ENCODE assay signal across 16 cellular contexts in the genomic region with DNA sequence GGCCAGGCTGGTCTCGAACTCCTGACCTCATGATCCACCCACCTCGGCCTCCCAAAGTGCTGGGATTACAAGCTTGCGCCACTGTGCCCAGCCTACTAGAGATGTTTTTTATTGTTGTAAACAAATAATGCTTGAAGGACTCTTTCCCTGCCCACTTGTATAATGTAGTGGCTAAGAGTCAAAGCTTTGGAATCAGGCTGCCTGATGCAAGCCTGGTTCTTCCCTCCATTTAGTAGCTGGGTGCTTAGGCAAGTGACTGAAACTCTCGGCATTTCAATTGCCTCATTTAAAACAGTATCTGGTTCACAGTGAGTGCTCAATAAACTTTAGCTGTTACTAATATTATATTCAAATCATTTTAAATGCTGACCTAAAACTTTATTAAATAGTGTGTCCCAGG.
"Had no signal": no experiment of that assay in that cellular context is flagged by ENCODE, and none has a peak within 500 bp of the region (broad histone marks: within the 10 kb centered on the region; RNA-seq: fewer than 3 reads in every experiment).

No MANE protein-coding gene starts in this region.

- ATAC-seq: activated CD8-positive, alpha-beta T cell treated with anti-CD3 and anti-CD28 coated beads for 36 hours; activated naive CD4-positive, alpha-beta T cell treated with anti-CD3 and anti-CD28 coated beads, Interleukin-2, amount 50 U/mL, for 72 hours; activated T-cell treated with anti-CD3 and anti-CD28 coated beads, Interleukin-2, amount 50 U/mL, for 72 hours; effector memory CD8-positive, alpha-beta T cell; stimulated activated naive B cell treated with anti-CD40 and anti-IgM and Interleukin-4, amounts not matched to agents 10 μg/mL and 1 μg/mL and 100 μg/mL, for 72 hours had no signal

- H3K4me3 ChIP-seq: thyroid gland had no signal

- H3K27me3 ChIP-seq: thyroid gland had no signal

- DNase-seq: activated B cell treated with CpG ODN at 0.5 μM for 24 hours; activated CD4-positive, alpha-beta T cell treated with anti-CD3 and anti-CD28 coated beads for 48 hours; activated CD8-positive, alpha-beta memory T cell treated with anti-CD3 and anti-CD28 coated beads, Interleukin-2, amount 50 U/mL, for 4 hours; activated CD8-positive, alpha-beta T cell treated with anti-CD3 and anti-CD28 coated beads for 36 hours; activated gamma-delta T cell; activated T-cell treated with anti-CD3 and anti-CD28 coated beads, Interleukin-2, amount 50 U/mL, for 72 hours; anterior cingulate cortex; effector memory CD8-positive, alpha-beta T cell; erythroblast; glutamatergic neuron; occipital lobe; stimulated activated CD4-positive, alpha-beta T cell treated with anti-CD3 and anti-CD28 coated beads, Interleukin-15, amount 100 ng/mL, for 24 hours; stimulated activated CD4-positive, alpha-beta T cell treated with anti-CD3 and anti-CD28 coated beads, Interleukin-4, amount 100 ng/mL, for 1 hour; stimulated activated naive B cell treated with anti-CD40 and anti-IgM and Interleukin-4, amounts not matched to agents 10 μg/mL and 1 μg/mL and 100 μg/mL, for 72 hours; thyroid gland had no signal

- H3K36me3 ChIP-seq: thyroid gland had no signal

- H3K27ac ChIP-seq: thyroid gland had no signal

- H3K9me3 ChIP-seq: thyroid gland had no signal

- H3K4me1 ChIP-seq: thyroid gland had no signal
